Comparison of ENCODE assay signal across 9 cellular contexts in the genomic region with DNA sequence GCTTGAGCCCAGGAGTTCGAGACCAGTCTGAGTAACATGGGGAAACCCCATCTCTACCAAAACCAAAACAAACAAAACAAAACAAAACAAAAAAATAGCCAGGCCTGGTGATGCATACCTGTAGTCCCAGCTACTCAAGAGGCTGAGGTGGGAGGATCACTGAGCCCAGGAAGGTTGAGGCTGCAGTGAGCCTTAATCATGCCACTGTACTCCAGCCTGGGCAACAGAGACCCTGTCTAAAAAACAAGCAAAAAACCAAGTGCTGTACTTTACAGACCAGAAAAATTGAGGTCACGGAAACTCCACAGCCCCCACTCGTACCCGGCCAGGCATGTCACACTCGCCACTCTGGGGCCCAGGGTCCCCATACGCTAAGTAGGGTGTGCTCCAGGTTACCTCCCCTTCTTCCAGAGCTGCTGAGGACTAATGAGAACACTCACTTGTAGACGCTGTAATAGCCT. TPM values are rescaled to one million over a fixed set of nuclear protein-coding genes. Genes with fewer than 3 reads are reported as not detected.
DNase-seq lines count a peak whose midpoint lies in the region; ATAC-seq and TF ChIP-seq lines count a peak whose summit lies in the region.
"Had no signal": no experiment of that assay in that cellular context is flagged by ENCODE, and none has a peak within 500 bp of the region (broad histone marks: within the 10 kb centered on the region; RNA-seq: fewer than 3 reads in every experiment).

No MANE protein-coding gene starts in this region.

- no peaks in the 10 kb centered on the region for H3K27me3 ChIP-seq in BLaER1 treated with 17β-estradiol and CSF1 and Interleukin-3, amounts not matched to agents 10 nM and 100 nM
- H3K27me3 ChIP-seq in SU-DHL-6 (ENCODE audit: low read length) (no peaks in the 10 kb centered on the region), stomach smooth muscle (ENCODE audit: control insufficient read depth in 1 of 2, insufficient read depth in 2 of 2, low read length in 2 of 2) (no peaks in the 10 kb centered on the region)

- no peak overlapping the region for H2AFZ ChIP-seq in SU-DHL-6 (ENCODE audit: low read depth, low read length, severe bottlenecking)
- H2AFZ ChIP-seq: parathyroid adenoma had no signal

- no peak for TF ChIP-seq CTCF in SU-DHL-6 (IDR thresholded peaks at IDR 0.05; ENCODE audit: insufficient read depth, low read length, poor library complexity, severe bottlenecking)

- H3K79me2 ChIP-seq in SU-DHL-6 (ENCODE audit: insufficient read depth, low read length), result no peaks in the 10 kb centered on the region
- H3K79me2 ChIP-seq: parathyroid adenoma had no signal

- peaks cover 0 to 22% (median 8%) of the 10 kb centered on the region in 11 experiments; a peak in 9 of 22 replicates for H3K36me3 ChIP-seq in BLaER1 treated with 17β-estradiol and CSF1 and Interleukin-3, amounts not matched to agents 10 nM and 100 nM
- H3K36me3 ChIP-seq in SU-DHL-6 (ENCODE audit: low read length) (no peaks in the 10 kb centered on the region), stomach smooth muscle (ENCODE audit: control insufficient read depth in 2 of 2, insufficient read depth in 2 of 2, low read length in 2 of 2) (peaks cover 0 to 3% of the 10 kb centered on the region in 2 donors)

- no peak overlapping the region for H3K4me3 ChIP-seq in BLaER1 treated with 17β-estradiol and CSF1 and Interleukin-3, amounts not matched to agents 10 nM and 100 nM
- H3K4me3 ChIP-seq in SU-DHL-6 (ENCODE audit: insufficient read depth, low read length, poor library complexity, severe bottlenecking) (no peak overlapping the region), stomach smooth muscle (ENCODE audit: low read length in 2 of 2) (peak overlapping the region; percentile 47 to 64)

- peaks cover 47 to 63% (median 53%) of the 10 kb centered on the region in 10 experiments for H3K4me1 ChIP-seq in BLaER1 treated with 17β-estradiol and CSF1 and Interleukin-3, amounts not matched to agents 10 nM and 100 nM
- peaks cover 33% of the 10 kb centered on the region for H3K4me1 ChIP-seq in stomach smooth muscle (ENCODE audit: control insufficient read depth, insufficient read depth, low read length)

- peak overlapping the region in 6 of 11 experiments; percentile 27 to 54 (median 34); a peak in 7 of 22 replicates for H3K27ac ChIP-seq in BLaER1 treated with 17β-estradiol and CSF1 and Interleukin-3, amounts not matched to agents 10 nM and 100 nM
- H3K27ac ChIP-seq in SU-DHL-6 (ENCODE audit: low read depth, low read length) (peak overlapping the region; percentile 31), epithelial cell of prostate (peak overlapping the region; percentile 81), stomach smooth muscle (ENCODE audit: low read length) (peak overlapping the region; percentile 88)
- H3K27ac ChIP-seq: parathyroid adenoma had no signal

- peaks cover 7% of the 10 kb centered on the region; the same call in 1 of the 2 replicates for H3F3A ChIP-seq in SU-DHL-6 (ENCODE audit: insufficient read depth)

- H4K20me1 ChIP-seq in BLaER1 treated with 17β-estradiol and CSF1 and Interleukin-3, amounts not matched to agents 10 nM and 100 nM, result peaks cover 13 to 95% (median 47%) of the 10 kb centered on the region in 11 experiments; a peak in 18 of 22 replicates
- no peaks in the 10 kb centered on the region for H4K20me1 ChIP-seq in SU-DHL-6 (ENCODE audit: low read depth, low read length)

- no peak for DNase-seq in epithelial cell of prostate (ENCODE audit: low read depth, low spot score)
- no peak for DNase-seq in mucosa of gallbladder (ENCODE audit: low spot score)
- DNase-seq in anterior cingulate cortex (lab: John Stamatoyannopoulos, UW), result no peak

- H3K4me2 ChIP-seq in BLaER1 treated with 17β-estradiol and CSF1 and Interleukin-3, amounts not matched to agents 10 nM and 100 nM, result peak overlapping the region; percentile 75 to 96 (median 89)
- peak overlapping the region; percentile 41 for H3K4me2 ChIP-seq in SU-DHL-6 (ENCODE audit: low read depth, low read length, poor library complexity, severe bottlenecking)

- H3K9me3 ChIP-seq in BLaER1 treated with 17β-estradiol and CSF1 and Interleukin-3, amounts not matched to agents 10 nM and 100 nM (replicated peaks in 1 of 11), result no peaks in the 10 kb centered on the region; a peak in 1 of 22 replicates
- H3K9me3 ChIP-seq in SU-DHL-6 (ENCODE audit: insufficient read depth, low read length), result no peaks in the 10 kb centered on the region
- H3K9me3 ChIP-seq in stomach smooth muscle (ENCODE audit: control insufficient read depth in 2 of 2, low read length in 2 of 2), result no peaks in the 10 kb centered on the region

- H3K9ac ChIP-seq in BLaER1 treated with 17β-estradiol and CSF1 and Interleukin-3, amounts not matched to agents 10 nM and 100 nM, result peak overlapping the region in 7 of 11 experiments; percentile 49 to 63 (median 58); a peak in 9 of 22 replicates
- H3K9ac ChIP-seq in SU-DHL-6 (ENCODE audit: low read length), result no peak overlapping the region
- peak overlapping the region; percentile 65 to 66 for H3K9ac ChIP-seq in stomach smooth muscle (ENCODE audit: low read length in 2 of 2)
- H3K9ac ChIP-seq: parathyroid adenoma had no signal

- H3K9me2 ChIP-seq in SU-DHL-6 (replicated peaks; ENCODE audit: insufficient read depth, low read length), result no peaks in the 10 kb centered on the region

- ATAC-seq in GM21576 (IDR thresholded peaks at IDR 0.05; ENCODE audit: unreplicated experiment) (peak; percentile 38), HG03521 (IDR thresholded peaks at IDR 0.05; ENCODE audit: unreplicated experiment) (no peak)

RNA-seq across cellular contexts. Expression of a gene that starts 22.9 kb away (rescaled TPM):
- total RNA-seq in mucosa of gallbladder, result 107 TPM

Comparison
In these comparisons a context has a peak if more than half of its experiments do, and no peak if none do; other contexts are left out.
1. H3K27ac ChIP-seq: peak in every context shown above with its lines; median percentile 88 in stomach smooth muscle; 81 in epithelial cell of prostate; 34 in BLaER1 treated with 17β-estradiol and CSF1 and Interleukin-3, amounts not matched to agents 10 nM and 100 nM; 31 in SU-DHL-6.
2. H3K4me3 ChIP-seq: peak in stomach smooth muscle (2 of 2); none in BLaER1 treated with 17β-estradiol and CSF1 and Interleukin-3, amounts not matched to agents 10 nM and 100 nM (0 of 10) and SU-DHL-6 (single experiment).